1 cellular context compared by ENCODE assay signal in genomic region chr15:46442901-46443590, GRCh38.
TF ChIP-seq lines count a peak whose summit lies in the region.

No MANE protein-coding gene starts in this region.

TF ChIP-seq in SK-N-SH, 30 proteins besides CTCF, POLR2A, EP300 and RAD21 (continued from another document):
- TF ChIP-seq REST (IDR thresholded peaks at IDR 0.05; ENCODE audit: low read depth, low read length): no peak
- no peak for TF ChIP-seq FOXJ3 (CRISPR knock-in tag; IDR thresholded peaks at IDR 0.05)
- TF ChIP-seq YY1 (IDR thresholded peaks at IDR 0.05; ENCODE audit: low read depth): no peak
- no peak for TF ChIP-seq NFIC (IDR thresholded peaks at IDR 0.05; ENCODE audit: borderline replicate concordance)
- TF ChIP-seq PBX3 (IDR thresholded peaks at IDR 0.05): no peak
